ENCODE assay signal across 1 cellular context in the genomic region with DNA sequence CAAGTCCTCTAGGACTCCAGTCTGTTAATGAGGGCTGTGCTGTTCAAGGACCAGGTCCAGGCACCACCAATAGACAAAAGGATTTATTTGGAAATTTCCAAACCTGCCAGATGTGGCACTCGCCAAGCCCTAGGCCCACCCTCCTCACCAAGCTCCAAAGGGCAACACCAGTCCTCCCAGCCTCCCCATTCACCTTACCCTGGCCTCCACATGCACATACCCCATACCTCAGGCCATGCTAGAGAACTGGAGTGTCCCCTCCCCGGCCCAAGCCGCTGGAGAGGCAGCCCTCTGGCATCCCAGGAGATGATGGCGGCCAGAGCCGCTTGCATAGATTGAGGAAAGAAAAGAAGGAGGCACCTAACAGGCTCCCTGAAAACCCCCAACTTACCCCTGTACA.
TF ChIP-seq lines count a peak whose summit lies in the region.

No MANE protein-coding gene starts in this region.

TF ChIP-seq in K562, 482 proteins besides CTCF, POLR2A, EP300 and RAD21:
- TF ChIP-seq ZC3H8 (IDR thresholded peaks at IDR 0.05) (no peak), RBFOX2 (IDR thresholded peaks at IDR 0.05; ENCODE audit: low read depth, low read length) (0 out of 2 replicates have a peak, but pooled peaks have one; percentile 21), ETS2 (tag; IDR thresholded peaks at IDR 0.05; ENCODE audit: borderline replicate concordance, poor library complexity, severe bottlenecking) (no peak), SUPT5H (IDR thresholded peaks at IDR 0.05) (peak; percentile 38; the same call in 1 of the 2 replicates)
